13 cellular contexts compared by ENCODE assay signal in genomic region chr3:72082776-72083477, GRCh38.
DNase-seq lines count a peak whose midpoint lies in the region; ATAC-seq, FAIRE-seq and TF ChIP-seq lines count a peak whose summit lies in the region.
"Had no signal": no experiment of that assay in that cellular context is flagged by ENCODE, and none has a peak within 500 bp of the region (broad histone marks: within the 10 kb centered on the region; RNA-seq: fewer than 3 reads in every experiment).

No MANE protein-coding gene starts in this region.

- H3K27me3 ChIP-seq in pancreas, result no peaks in the 10 kb centered on the region

- no peaks in the 10 kb centered on the region for H3K36me3 Mint-ChIP-seq in stimulated activated naive B cell treated with anti-CD40 and anti-IgM and Interleukin-4, amounts not matched to agents 10 μg/mL and 1 μg/mL and 100 μg/mL, for 72 hours
- H3K36me3 Mint-ChIP-seq in activated T-cell treated with anti-CD3 and anti-CD28 coated beads, Interleukin-2, amount 50 U/mL, for 4 hours (ENCODE audit: insufficient read depth), result no peaks in the 10 kb centered on the region

- H3K4me1 Mint-ChIP-seq in stimulated activated naive B cell treated with anti-CD40 and anti-IgM and Interleukin-4, amounts not matched to agents 10 μg/mL and 1 μg/mL and 100 μg/mL, for 72 hours, result peaks cover 44 to 78% of the 10 kb centered on the region in 2 donors
- H3K4me1 Mint-ChIP-seq in activated T-cell treated with anti-CD3 and anti-CD28 coated beads, Interleukin-2, amount 50 U/mL, for 4 hours (ENCODE audit: low read depth), result peaks cover 8% of the 10 kb centered on the region

- DNase-seq in OCI-M1 (lab: John Stamatoyannopoulos, UW), result peak; percentile 71
- no peak for DNase-seq in stimulated activated naive B cell treated with anti-CD40 and anti-IgM and Interleukin-4, amounts not matched to agents 10 μg/mL and 1 μg/mL and 100 μg/mL, for 72 hours
- no peak for DNase-seq in nucleus accumbens (lab: John Stamatoyannopoulos, UW)
- DNase-seq in activated T-cell treated with anti-CD3 and anti-CD28 coated beads, Interleukin-2, amount 50 U/mL, for 4 hours, result no peak
- no peak for DNase-seq in pancreas
- DNase-seq: NCI-H2171 treated with DMSO at 0.1 percent for 48 hours; stimulated activated CD4-positive, alpha-beta T cell treated with anti-CD3 and anti-CD28 coated beads, Interleukin-15, amount 100 ng/mL, for 24 hours; stimulated activated naive CD4-positive, alpha-beta T cell had no signal

- intact Hi-C loops in pancreas (cut with DNase I), result no loop called here

- FAIRE-seq in pancreas (lab: Jason Lieb, UNC), result no peak
- FAIRE-seq: D721Med, islet of Langerhans had no signal

- peak overlapping the region; percentile 11 for H3K27ac Mint-ChIP-seq in stimulated activated naive B cell treated with anti-CD40 and anti-IgM and Interleukin-4, amounts not matched to agents 10 μg/mL and 1 μg/mL and 100 μg/mL, for 72 hours

- no peaks in the 10 kb centered on the region for H3K4me1 ChIP-seq in pancreas

- H3K36me3 ChIP-seq in pancreas, result no peaks in the 10 kb centered on the region

- H3K27me3 Mint-ChIP-seq in stimulated activated naive B cell treated with anti-CD40 and anti-IgM and Interleukin-4, amounts not matched to agents 10 μg/mL and 1 μg/mL and 100 μg/mL, for 72 hours, result peaks cover 16 to 29% of the 10 kb centered on the region in 2 donors
- peaks cover 2% of the 10 kb centered on the region for H3K27me3 Mint-ChIP-seq in activated T-cell treated with anti-CD3 and anti-CD28 coated beads, Interleukin-2, amount 50 U/mL, for 4 hours (ENCODE audit: low read depth)

- WGBS in pancreas, 2 donors, result 48% methylated on average over 10 of the region's 10 CpGs

- no peaks in the 10 kb centered on the region for H3K9me3 Mint-ChIP-seq in stimulated activated naive B cell treated with anti-CD40 and anti-IgM and Interleukin-4, amounts not matched to agents 10 μg/mL and 1 μg/mL and 100 μg/mL, for 72 hours
- no peaks in the 10 kb centered on the region for H3K9me3 Mint-ChIP-seq in activated T-cell treated with anti-CD3 and anti-CD28 coated beads, Interleukin-2, amount 50 U/mL, for 4 hours

- H3K4me3 Mint-ChIP-seq in stimulated activated naive B cell treated with anti-CD40 and anti-IgM and Interleukin-4, amounts not matched to agents 10 μg/mL and 1 μg/mL and 100 μg/mL, for 72 hours, result peak overlapping the region in 1 of 2 donors; percentile 14
- H3K4me3 Mint-ChIP-seq in activated T-cell treated with anti-CD3 and anti-CD28 coated beads, Interleukin-2, amount 50 U/mL, for 4 hours, result no peak overlapping the region

- peak; percentile 9 for ATAC-seq in GM18870 (IDR thresholded peaks at IDR 0.05; ENCODE audit: unreplicated experiment)
- peak; percentile 5 for ATAC-seq in HG02943 (IDR thresholded peaks at IDR 0.05; ENCODE audit: low read depth, unreplicated experiment)
- ATAC-seq in stimulated activated naive B cell treated with anti-CD40 and anti-IgM and Interleukin-4, amounts not matched to agents 10 μg/mL and 1 μg/mL and 100 μg/mL, for 72 hours (replicated peaks), result peak in 1 of 2 donors; percentile 3
- ATAC-seq in GM18520 (IDR thresholded peaks at IDR 0.05; ENCODE audit: unreplicated experiment), result no peak
- no peak for ATAC-seq in activated T-cell treated with anti-CD3 and anti-CD28 coated beads, Interleukin-2, amount 50 U/mL, for 4 hours
- ATAC-seq in pancreas, result no peak

- TF ChIP-seq CTCF in pancreas (IDR thresholded peaks at IDR 0.05), result no peak

- H3K27ac ChIP-seq in pancreas, result no peak overlapping the region

- H3K9me3 ChIP-seq in pancreas, result no peaks in the 10 kb centered on the region

- H3K4me3 ChIP-seq in pancreas, result no peak overlapping the region

Comparison
In these comparisons a context has a peak if more than half of its experiments do, and no peak if none do; other contexts are left out.
1. ATAC-seq: peak in GM18870 (single experiment) and HG02943 (single experiment); none in GM18520 (single experiment), activated T-cell treated with anti-CD3 and anti-CD28 coated beads, Interleukin-2, amount 50 U/mL, for 4 hours (0 of 2) and pancreas (0 of 4).